ENCODE assay signal across 9 cellular contexts in genomic region chr22:36773935-36774334, GRCh38. TPM values are rescaled to one million over a fixed set of nuclear protein-coding genes. Genes with fewer than 3 reads are reported as not detected.
DNase-seq lines count a peak whose midpoint lies in the region; ATAC-seq and TF ChIP-seq lines count a peak whose summit lies in the region.
"Had no signal": no experiment of that assay in that cellular context is flagged by ENCODE, and none has a peak within 500 bp of the region (broad histone marks: within the 10 kb centered on the region; RNA-seq: fewer than 3 reads in every experiment).

No MANE protein-coding gene starts in this region.

- no peak overlapping the region for H3K4me3 ChIP-seq in A673 (ENCODE audit: low read depth, low read length, poor library complexity, severe bottlenecking)
- no peak overlapping the region for H3K4me3 ChIP-seq in foreskin fibroblast (ENCODE audit: low read depth in 1 of 2, low read length in 2 of 2)

- no peaks in the 10 kb centered on the region for H3K27me3 ChIP-seq in A673 (replicated peaks; ENCODE audit: insufficient read depth, low read depth, low read length, poor library complexity)

- H3K9me3 ChIP-seq in A673 (ENCODE audit: low read depth, low read length, poor library complexity, severe bottlenecking): no peaks in the 10 kb centered on the region

- H3K4me1 ChIP-seq in A673 (ENCODE audit: insufficient read depth, low read length, poor library complexity, severe bottlenecking): peaks cover 6% of the 10 kb centered on the region

- POLR2A ChIA-PET in A673 (lab: Charles Lee; ENCODE audit: low non-redundant PET): interaction anchor here (0.6 to 0.7 kb wide), 2 partner anchors 18 to 197 kb away, joined by 4 read pairs; no protein-coding TSS in a partner anchor

- peak; percentile 45 for DNase-seq in A673 (ENCODE audit: low spot score)
- DNase-seq in GM13977 (ENCODE audit: low spot score): no peak
- peak; percentile 51 for DNase-seq in RPMI8226
- peak; percentile 35 to 68 for DNase-seq in foreskin fibroblast
- no peak for DNase-seq in GM19238 (ENCODE audit: insufficient read length, low spot score)
- no peak for DNase-seq in epidermal melanocyte (ENCODE audit: insufficient read length, low spot score)
- no peak for DNase-seq in GM13976 (ENCODE audit: low spot score)

- intact Hi-C loops in A673 (cut with micrococcal nuclease; ENCODE audit: unreplicated experiment): no loop called here

- CTCF ChIA-PET in A673 (lab: Charles Lee): interaction anchor here (0.6 to 1.4 kb wide), 7 partner anchors 14 to 1388 kb away, joined by 3 to 6 read pairs (median 3); no protein-coding TSS in a partner anchor

- no peak for ATAC-seq in HG03442 (IDR thresholded peaks at IDR 0.05; ENCODE audit: unreplicated experiment)

- in situ Hi-C loops in GM13977 (cut with MboI; ENCODE audit: low pct_unique_long_range_greater_than_20kb, low sequenced_read_pairs, unreplicated experiment) (loop anchor here (10.0 kb wide), 1 partner anchor 431 kb away; no protein-coding TSS in a partner anchor), GM13976 (cut with MboI; ENCODE audit: low sequenced_read_pairs, unreplicated experiment) (no loop called here)

- TF ChIP-seq CTCF in A673 (conservative IDR thresholded peaks at IDR 0.05; ENCODE audit: low read depth, low read length): peak; percentile 59
- peak; percentile 40 for TF ChIP-seq CTCF in GM13977 (IDR thresholded peaks at IDR 0.05; ENCODE audit: extremely low read depth, insufficient read depth, missing control alignments)
- TF ChIP-seq CTCF in foreskin fibroblast (IDR thresholded peaks at IDR 0.05; ENCODE audit: low read depth, low read length): peak; percentile 42
- TF ChIP-seq CTCF in GM13976 (IDR thresholded peaks at IDR 0.05; ENCODE audit: borderline replicate concordance, control extremely low read depth, extremely low read depth, insufficient read depth, missing control alignments): no peak

- no peak overlapping the region for H3K27ac ChIP-seq in A673 (ENCODE audit: low read depth, low read length, poor library complexity, severe bottlenecking)

- no peaks in the 10 kb centered on the region for H3K36me3 ChIP-seq in A673 (ENCODE audit: insufficient read depth, low read length, poor library complexity, severe bottlenecking)

- no TSS peak for BruUV-seq in A673 (replicated peaks; lab: Mats Ljungman, UMichigan)

RNA-seq across cellular contexts. Expression of gene IFT27, which starts 2.0 kb away (rescaled TPM):
- 24.9 and 30.9 TPM in 2 replicates for total RNA-seq in A673 (2021)

RNA-seq across cellular contexts. Expression of gene PVALB, which starts 42.9 kb away (rescaled TPM):
- not detected in 2 replicates for total RNA-seq in A673 (2021)
- total RNA-seq: T-helper 2 cell treated with Interferon-gamma antibody and Interleukin-4, amounts not matched to agents 100 ng/mL and 5 ng/mL, for 36 hours had no signal

Comparison
In these comparisons a context has a peak if more than half of its experiments do, and no peak if none do; other contexts are left out.
1. DNase-seq: peak in A673 (single experiment), RPMI8226 (single experiment) and foreskin fibroblast (2 of 2); none in GM13977 (single experiment), GM19238 (single experiment), epidermal melanocyte (single experiment) and GM13976 (single experiment).